ENCODE assay signal across 1 cellular context in genomic region chr20:13771853-13772453, GRCh38.
TF ChIP-seq lines count a peak whose summit lies in the region.

No MANE protein-coding gene starts in this region.

TF ChIP-seq in IMR-90, 13 proteins besides CTCF, POLR2A, EP300 and RAD21 (continued from another document):
- no peak for TF ChIP-seq CEBPB (IDR thresholded peaks at IDR 0.05; ENCODE audit: low read depth, low read length)
